1 cellular context compared by ENCODE assay signal in genomic region chr13:49693191-49693733, GRCh38.
TF ChIP-seq lines count a peak whose summit lies in the region.

No MANE protein-coding gene starts in this region.

TF ChIP-seq in HEK293, 187 proteins besides CTCF, POLR2A, EP300 and RAD21 (continued from another document):
- TF ChIP-seq ZFHX2 (tag by site-specific recombination; conservative IDR thresholded peaks at IDR 0.05) (no peak), ZNF473 (tag by site-specific recombination; IDR thresholded peaks at IDR 0.05) (no peak), ZNF677 (tag by site-specific recombination; IDR thresholded peaks at IDR 0.05) (no peak), ZNF121 (tag by site-specific recombination; IDR thresholded peaks at IDR 0.05) (no peak)
- TF ChIP-seq, protein P1, sequence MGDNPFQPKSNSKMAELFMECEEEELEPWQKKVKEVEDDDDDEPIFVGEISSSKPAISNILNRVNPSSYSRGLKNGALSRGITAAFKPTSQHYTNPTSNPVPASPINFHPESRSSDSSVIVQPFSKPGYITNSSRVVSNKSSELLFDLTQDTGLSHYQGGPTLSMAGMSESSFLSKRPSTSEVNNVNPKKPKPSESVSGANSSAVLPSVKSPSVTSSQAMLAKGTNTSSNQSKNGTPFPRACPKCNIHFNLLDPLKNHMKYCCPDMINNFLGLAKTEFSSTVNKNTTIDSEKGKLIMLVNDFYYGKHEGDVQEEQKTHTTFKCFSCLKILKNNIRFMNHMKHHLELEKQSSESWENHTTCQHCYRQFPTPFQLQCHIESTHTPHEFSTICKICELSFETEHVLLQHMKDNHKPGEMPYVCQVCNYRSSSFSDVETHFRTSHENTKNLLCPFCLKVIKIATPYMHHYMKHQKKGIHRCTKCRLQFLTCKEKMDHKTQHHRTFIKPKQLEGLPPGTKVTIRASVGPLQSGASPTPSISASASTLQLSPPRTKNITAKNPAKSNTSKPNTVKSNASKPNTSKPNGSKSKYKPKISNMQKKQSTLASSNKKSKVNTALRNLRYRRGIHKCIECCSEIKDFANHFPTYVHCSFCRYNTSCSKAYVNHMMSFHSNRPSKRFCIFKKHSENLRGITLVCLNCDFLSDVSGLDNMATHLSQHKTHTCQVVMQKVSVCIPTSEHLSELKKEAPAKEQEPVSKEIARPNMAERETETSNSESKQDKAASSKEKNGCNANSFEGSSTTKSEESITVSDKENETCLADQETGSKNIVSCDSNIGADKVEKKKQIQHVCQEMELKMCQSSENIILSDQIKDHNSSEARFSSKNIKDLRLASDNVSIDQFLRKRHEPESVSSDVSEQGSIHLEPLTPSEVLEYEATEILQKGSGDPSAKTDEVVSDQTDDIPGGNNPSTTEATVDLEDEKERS (tag by site-specific recombination; IDR thresholded peaks at IDR 0.05), result peak; percentile 21; the same call in 1 of the 2 replicates
- TF ChIP-seq, protein P2, sequence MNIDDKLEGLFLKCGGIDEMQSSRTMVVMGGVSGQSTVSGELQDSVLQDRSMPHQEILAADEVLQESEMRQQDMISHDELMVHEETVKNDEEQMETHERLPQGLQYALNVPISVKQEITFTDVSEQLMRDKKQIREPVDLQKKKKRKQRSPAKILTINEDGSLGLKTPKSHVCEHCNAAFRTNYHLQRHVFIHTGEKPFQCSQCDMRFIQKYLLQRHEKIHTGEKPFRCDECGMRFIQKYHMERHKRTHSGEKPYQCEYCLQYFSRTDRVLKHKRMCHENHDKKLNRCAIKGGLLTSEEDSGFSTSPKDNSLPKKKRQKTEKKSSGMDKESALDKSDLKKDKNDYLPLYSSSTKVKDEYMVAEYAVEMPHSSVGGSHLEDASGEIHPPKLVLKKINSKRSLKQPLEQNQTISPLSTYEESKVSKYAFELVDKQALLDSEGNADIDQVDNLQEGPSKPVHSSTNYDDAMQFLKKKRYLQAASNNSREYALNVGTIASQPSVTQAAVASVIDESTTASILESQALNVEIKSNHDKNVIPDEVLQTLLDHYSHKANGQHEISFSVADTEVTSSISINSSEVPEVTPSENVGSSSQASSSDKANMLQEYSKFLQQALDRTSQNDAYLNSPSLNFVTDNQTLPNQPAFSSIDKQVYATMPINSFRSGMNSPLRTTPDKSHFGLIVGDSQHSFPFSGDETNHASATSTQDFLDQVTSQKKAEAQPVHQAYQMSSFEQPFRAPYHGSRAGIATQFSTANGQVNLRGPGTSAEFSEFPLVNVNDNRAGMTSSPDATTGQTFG (tag by site-specific recombination; IDR thresholded peaks at IDR 0.05; ENCODE audit: borderline replicate concordance), result no peak
